In the genomic region with DNA sequence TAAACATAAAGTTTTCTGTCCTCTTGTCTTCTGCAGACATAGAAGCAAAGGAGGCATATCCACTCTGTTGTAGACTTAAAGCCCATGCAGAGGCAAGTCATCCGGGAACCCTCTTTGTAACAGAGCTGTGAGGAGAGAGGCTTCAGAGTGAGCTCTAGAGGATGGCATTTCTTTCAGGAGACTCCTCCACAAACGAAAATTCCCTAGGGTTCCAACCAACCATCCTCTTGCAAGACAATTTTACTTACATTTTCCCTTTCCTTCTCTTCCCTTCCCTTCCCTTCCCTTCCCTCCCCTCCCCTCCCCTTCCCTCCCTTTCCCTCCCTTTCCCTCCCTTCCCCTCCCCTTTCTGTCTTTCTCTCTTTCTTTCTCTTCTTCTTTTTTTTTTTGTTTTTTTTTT, we compare ENCODE assay signal across 28 cellular contexts.
"Had no signal": no experiment of that assay in that cellular context is flagged by ENCODE, and none has a peak within 500 bp of the region (broad histone marks: within the 10 kb centered on the region; RNA-seq: fewer than 3 reads in every experiment).

No MANE protein-coding gene starts in this region.

- H3K36me3 ChIP-seq: colonic mucosa, esophagus muscularis mucosa, esophagus squamous epithelium, gastrocnemius medialis, gastroesophageal sphincter, heart left ventricle, heart right ventricle had no signal

- ATAC-seq: effector memory CD8-positive, alpha-beta T cell; esophagus mucosa; foreskin keratinocyte; gastrocnemius medialis; gastroesophageal sphincter; heart left ventricle; heart right ventricle had no signal

- DNase-seq: colonic mucosa; cortex of kidney; dermis blood vessel endothelial cell; dorsolateral prefrontal cortex; effector CD4-positive, alpha-beta T cell; effector CD8-positive, alpha-beta T cell; effector memory CD4-positive, alpha-beta T cell; effector memory CD8-positive, alpha-beta T cell; endodermal cell; erythroblast; esophagus squamous epithelium; foreskin fibroblast; foreskin keratinocyte; foreskin melanocyte; gastrocnemius medialis; glutamatergic neuron; head of caudate nucleus; heart left ventricle; heart right ventricle had no signal

- H3K4me3 ChIP-seq: colonic mucosa, coronary artery, dorsolateral prefrontal cortex, esophagus muscularis mucosa, esophagus squamous epithelium, gastrocnemius medialis, gastroesophageal sphincter, heart left ventricle, heart right ventricle had no signal

- H3K27ac ChIP-seq: colonic mucosa, coronary artery, dorsolateral prefrontal cortex, epithelial cell of prostate, esophagus muscularis mucosa, esophagus squamous epithelium, foreskin keratinocyte, gastrocnemius medialis, gastroesophageal sphincter, heart left ventricle, heart right ventricle had no signal

- H3K4me1 ChIP-seq: colonic mucosa, esophagus muscularis mucosa, esophagus squamous epithelium, foreskin keratinocyte, gastrocnemius medialis, gastroesophageal sphincter, heart left ventricle, heart right ventricle had no signal

- FAIRE-seq: colon, endometrium, endothelial cell of umbilical vein, frontal cortex had no signal

- H3K9me3 ChIP-seq: colonic mucosa, esophagus muscularis mucosa, esophagus squamous epithelium, gastrocnemius medialis, gastroesophageal sphincter, heart left ventricle, heart right ventricle had no signal

- H3K27me3 ChIP-seq: colonic mucosa, dorsolateral prefrontal cortex, esophagus muscularis mucosa, esophagus squamous epithelium, foreskin keratinocyte, gastrocnemius medialis, gastroesophageal sphincter, heart left ventricle, heart right ventricle had no signal
